In genomic region chr6:114690625-114691024, GRCh38 we compare ENCODE assay signal across 11 cellular contexts.
"Had no signal": no experiment of that assay in that cellular context is flagged by ENCODE, and none has a peak within 500 bp of the region (broad histone marks: within the 10 kb centered on the region; RNA-seq: fewer than 3 reads in every experiment).

No MANE protein-coding gene starts in this region.

- H3K27me3 ChIP-seq: esophagus muscularis mucosa, pancreas, stomach had no signal

- H3K27ac ChIP-seq: esophagus muscularis mucosa, lower lobe of right lung, pancreas, stomach, thoracic aorta had no signal

- H3K4me3 Mint-ChIP-seq: activated CD8-positive, alpha-beta T cell treated with anti-CD3 and anti-CD28 coated beads, Interleukin-2, amount 10 ng/mL, durations not matched to agents 7 days and 5 days; mesothelial cell of epicardium had no signal

- H3K4me1 Mint-ChIP-seq: mesothelial cell of epicardium had no signal

- H3K36me3 ChIP-seq: esophagus muscularis mucosa, lower lobe of right lung, pancreas, stomach, thoracic aorta had no signal

- H3K4me3 ChIP-seq: esophagus muscularis mucosa, lower lobe of right lung, pancreas, stomach, thoracic aorta had no signal

- H3K4me1 ChIP-seq: esophagus muscularis mucosa, lower lobe of right lung, pancreas, stomach had no signal

- H3K36me3 Mint-ChIP-seq: mesothelial cell of epicardium had no signal

- H3K9me3 ChIP-seq: esophagus muscularis mucosa, lower lobe of right lung, pancreas, stomach, thoracic aorta had no signal

- H3K27ac Mint-ChIP-seq: activated CD8-positive, alpha-beta T cell treated with anti-CD3 and anti-CD28 coated beads, Interleukin-2, amount 10 ng/mL, durations not matched to agents 7 days and 5 days; mesothelial cell of epicardium had no signal

- ATAC-seq: activated CD8-positive, alpha-beta T cell treated with anti-CD3 and anti-CD28 coated beads, Interleukin-2, amount 10 ng/mL, durations not matched to agents 7 days and 5 days; left cardiac atrium; lower lobe of right lung; pancreas had no signal

- DNase-seq: activated CD4-positive, alpha-beta T cell treated with anti-CD3 and anti-CD28 coated beads for 48 hours; activated CD8-positive, alpha-beta memory T cell treated with anti-CD3 and anti-CD28 coated beads, Interleukin-2, amount 50 U/mL, for 48 hours; activated CD8-positive, alpha-beta T cell treated with anti-CD3 and anti-CD28 coated beads, Interleukin-2, amount 10 ng/mL, durations not matched to agents 7 days and 5 days; aorta; left cardiac atrium; lower lobe of right lung; pancreas; stomach had no signal
